ENCODE assay signal across 15 cellular contexts in genomic region chr17:78534492-78535284, GRCh38. TPM values are rescaled to one million over a fixed set of nuclear protein-coding genes. Genes with fewer than 3 reads are reported as not detected.
DNase-seq lines count a peak whose midpoint lies in the region; ATAC-seq and TF ChIP-seq lines count a peak whose summit lies in the region.
"Had no signal": no experiment of that assay in that cellular context is flagged by ENCODE, and none has a peak within 500 bp of the region (broad histone marks: within the 10 kb centered on the region; RNA-seq: fewer than 3 reads in every experiment).

No MANE protein-coding gene starts in this region.

- no peaks in the 10 kb centered on the region for H3K9me3 ChIP-seq in CD8-positive, alpha-beta memory T cell (ENCODE audit: low read length)
- H3K9me3 ChIP-seq: gastrocnemius medialis, tibial nerve had no signal

- POLR2A ChIA-PET in CD8-positive, alpha-beta memory T cell (lab: Charles Lee) = no interaction called here

- no peaks in the 10 kb centered on the region for H3K36me3 ChIP-seq in CD8-positive, alpha-beta memory T cell (ENCODE audit: insufficient read depth, low read length)
- H3K36me3 ChIP-seq: gastrocnemius medialis, tibial nerve had no signal

- no peaks in the 10 kb centered on the region for H3K9me3 Mint-ChIP-seq in CD8-positive, alpha-beta memory T cell

- H3K4me1 Mint-ChIP-seq in CD8-positive, alpha-beta memory T cell = peaks cover 11 to 19% (median 13%) of the 10 kb centered on the region in 3 donors

- TF ChIP-seq CTCF in GM10266 (IDR thresholded peaks at IDR 0.05; ENCODE audit: control insufficient read depth, insufficient read depth, low read depth, missing control alignments) = no peak

- ATAC-seq in HG03108 (IDR thresholded peaks at IDR 0.05; ENCODE audit: unreplicated experiment) = no peak
- ATAC-seq in GM21360 (IDR thresholded peaks at IDR 0.05; ENCODE audit: unreplicated experiment) = no peak
- ATAC-seq: gastrocnemius medialis, K562 had no signal

- H3K36me3 Mint-ChIP-seq in CD8-positive, alpha-beta memory T cell = no peaks in the 10 kb centered on the region

- H3K27ac Mint-ChIP-seq in CD8-positive, alpha-beta memory T cell = peak overlapping the region in 7 of 8 donors; percentile 16 to 89 (median 73)

- H3K27me3 ChIP-seq in CD8-positive, alpha-beta memory T cell (ENCODE audit: insufficient read depth, low read length, poor library complexity, severe bottlenecking) = no peaks in the 10 kb centered on the region
- H3K27me3 ChIP-seq: gastrocnemius medialis had no signal

- peaks cover 18% of the 10 kb centered on the region for H3K4me1 ChIP-seq in CD8-positive, alpha-beta memory T cell (ENCODE audit: insufficient read depth, low read length)
- H3K4me1 ChIP-seq: gastrocnemius medialis, tibial nerve had no signal

- peak; percentile 15 for DNase-seq in Ammon's horn (ENCODE audit: low spot score)
- no peak for DNase-seq in CD8-positive, alpha-beta memory T cell
- peak; percentile 64 for DNase-seq in activated effector memory CD4-positive, alpha-beta T cell treated with anti-CD3 and anti-CD28 coated beads, Interleukin-2, amount 50 U/mL, for 16 hours
- peak; percentile 4 for DNase-seq in middle frontal gyrus (ENCODE audit: extremely low spot score, low spot score)
- no peak for DNase-seq in GM10266 (ENCODE audit: extremely low spot score)
- DNase-seq in SKM-1 (lab: John Stamatoyannopoulos, UW; ENCODE audit: unreplicated experiment) = no peak
- DNase-seq: gastrocnemius medialis, NCI-H446 had no signal

- peak overlapping the region; percentile 4 for H3K4me3 ChIP-seq in CD8-positive, alpha-beta memory T cell (ENCODE audit: low read length)
- H3K4me3 ChIP-seq: gastrocnemius medialis, K562, tibial nerve had no signal

- H3K4me3 Mint-ChIP-seq in CD8-positive, alpha-beta memory T cell = peak overlapping the region in 3 of 7 donors; percentile 19 to 77 (median 32)

- no peak overlapping the region for H3K27ac ChIP-seq in CD8-positive, alpha-beta memory T cell (ENCODE audit: low read depth, low read length)
- H3K27ac ChIP-seq: gastrocnemius medialis, parathyroid adenoma, tibial nerve had no signal

- CTCF ChIA-PET in CD8-positive, alpha-beta memory T cell (lab: Charles Lee) = interaction anchor here (0.5 kb wide), 1 partner anchor 1464 kb away, joined by 3 read pairs; no protein-coding TSS in a partner anchor

- peaks cover 3 to 15% of the 10 kb centered on the region in 2 donors for H3K27me3 Mint-ChIP-seq in CD8-positive, alpha-beta memory T cell

RNA-seq across cellular contexts. Expression of gene DNAH17, which starts 42.5 kb away (rescaled TPM):
- under 1 TPM in 1 of 2 experiments, not detected in 1; 0.20 TPM for total RNA-seq in CD8-positive, alpha-beta memory T cell
- polyA plus RNA-seq in CD8-positive, alpha-beta memory T cell = not detected
- total RNA-seq: mucosa of gallbladder had no signal
- polyA plus RNA-seq: BJ had no signal

Comparison
In these comparisons a context has a peak if more than half of its experiments do, and no peak if none do; other contexts are left out.
1. DNase-seq: peak in Ammon's horn (single experiment), activated effector memory CD4-positive, alpha-beta T cell treated with anti-CD3 and anti-CD28 coated beads, Interleukin-2, amount 50 U/mL, for 16 hours (single experiment) and middle frontal gyrus (single experiment); none in CD8-positive, alpha-beta memory T cell (0 of 5), GM10266 (single experiment) and SKM-1 (single experiment).